Comparison of ENCODE assay signal across 24 cellular contexts in genomic region chr3:140541975-140542653, GRCh38.
A peak's percentile ranks its signal among the peaks of the same experiment; 100 is the strongest.
DNase-seq lines count a peak whose midpoint lies in the region; ATAC-seq, FAIRE-seq and TF ChIP-seq lines count a peak whose summit lies in the region.
"Had no signal": no experiment of that assay in that cellular context is flagged by ENCODE, and none has a peak within 500 bp of the region (broad histone marks: within the 10 kb centered on the region; RNA-seq: fewer than 3 reads in every experiment).

No MANE protein-coding gene starts in this region.

- H4K20me1 ChIP-seq in PC-3 (ENCODE audit: low read length) = no peaks in the 10 kb centered on the region
- no peaks in the 10 kb centered on the region for H4K20me1 ChIP-seq in keratinocyte (ENCODE audit: control insufficient read depth, extremely low read depth, insufficient read depth, low read length)
- H4K20me1 ChIP-seq: BLaER1 treated with 17β-estradiol and CSF1 and Interleukin-3, amounts not matched to agents 10 nM and 100 nM had no signal

- dilution Hi-C loops in keratinocyte (cut with MboI; ENCODE audit: extremely low pct_ligation_motif_present, low sequenced_read_pairs) = no loop called here

- no peak overlapping the region for H3K4me2 ChIP-seq in PC-3 (ENCODE audit: low read length)
- H3K4me2 ChIP-seq in keratinocyte (ENCODE audit: control insufficient read depth, extremely low read depth, insufficient read depth, low read depth, low read length) = no peak overlapping the region
- H3K4me2 ChIP-seq: A549; BLaER1 treated with 17β-estradiol and CSF1 and Interleukin-3, amounts not matched to agents 10 nM and 100 nM; GM23338 had no signal

- FAIRE-seq in keratinocyte (lab: Jason Lieb, UNC) = no peak
- FAIRE-seq: A549, GM12891, GM18507 had no signal

- H2AFZ ChIP-seq in PC-3 (ENCODE audit: low read length) (no peak overlapping the region), keratinocyte (ENCODE audit: control insufficient read depth, low read length) (no peak overlapping the region)
- H2AFZ ChIP-seq: GM23338 had no signal

- H3K27me3 ChIP-seq in PC-3 (ENCODE audit: low read length) (no peaks in the 10 kb centered on the region), RWPE2 (ENCODE audit: insufficient read depth, poor library complexity, severe bottlenecking) (no peaks in the 10 kb centered on the region), keratinocyte (ENCODE audit: control insufficient read depth, extremely low read depth, insufficient read depth, low read length) (no peaks in the 10 kb centered on the region), gastrocnemius medialis (no peaks in the 10 kb centered on the region)
- H3K27me3 ChIP-seq: BE2C; BLaER1 treated with 17β-estradiol and CSF1 and Interleukin-3, amounts not matched to agents 10 nM and 100 nM had no signal

- H3F3A ChIP-seq in PC-3 (ENCODE audit: low read length, unreplicated experiment) = no peaks in the 10 kb centered on the region

- H3K36me3 ChIP-seq in PC-3 (ENCODE audit: low read depth, low read length) = no peaks in the 10 kb centered on the region
- no peaks in the 10 kb centered on the region for H3K36me3 ChIP-seq in RWPE2 (ENCODE audit: low read depth)
- H3K36me3 ChIP-seq in keratinocyte (ENCODE audit: control insufficient read depth in 2 of 2, extremely low read depth in 1 of 2, insufficient read depth in 2 of 2, low read length in 2 of 2) = no peaks in the 10 kb centered on the region
- H3K36me3 ChIP-seq in gastrocnemius medialis = no peaks in the 10 kb centered on the region
- H3K36me3 ChIP-seq: BE2C; BLaER1 treated with 17β-estradiol and CSF1 and Interleukin-3, amounts not matched to agents 10 nM and 100 nM had no signal

- H3K9me3 ChIP-seq in PC-3 (ENCODE audit: low read length) (no peaks in the 10 kb centered on the region), RWPE2 (ENCODE audit: severe bottlenecking) (no peaks in the 10 kb centered on the region), keratinocyte (ENCODE audit: control insufficient read depth, low read depth, low read length) (no peaks in the 10 kb centered on the region), gastrocnemius medialis (no peaks in the 10 kb centered on the region)
- H3K9me3 ChIP-seq: A549; BE2C; BLaER1 treated with 17β-estradiol and CSF1 and Interleukin-3, amounts not matched to agents 10 nM and 100 nM had no signal

- DNase-seq in PC-3 (peak; percentile 10), RWPE2 (ENCODE audit: low spot score) (no peak), epithelial cell of prostate (ENCODE audit: low read depth, low spot score) (no peak), keratinocyte (ENCODE audit: low read depth, low spot score) (no peak), gastrocnemius medialis (no peak)
- DNase-seq in effector CD8-positive, alpha-beta T cell (lab: John Stamatoyannopoulos, UW) = no peak
- DNase-seq: 8988T; ACHN; AML-193; BE2C; Calu3; CD4-positive, alpha-beta T cell; COR-L47; DMS53; DMS79 treated with DMSO at 0.1 percent for 48 hours; GF-D8; H9 had no signal

- CTCF ChIA-PET in PC-3 (lab: Charles Lee) = no interaction called here

- no peak for TF ChIP-seq POLR2A in gastrocnemius medialis (IDR thresholded peaks at IDR 0.05)

- no peaks in the 10 kb centered on the region for H3K9me1 ChIP-seq in keratinocyte (ENCODE audit: control insufficient read depth, extremely low read depth, insufficient read depth, low read length)

- in situ Hi-C loops in gastrocnemius medialis (cut with MboI; ENCODE audit: low sequenced_read_pairs in 4 of 4) = no loop called here

- no peaks in the 10 kb centered on the region for H3K79me2 ChIP-seq in PC-3 (ENCODE audit: low read length)
- H3K79me2 ChIP-seq in keratinocyte (ENCODE audit: control insufficient read depth, insufficient read depth, low read length) = no peaks in the 10 kb centered on the region

- BruUV-seq in PC-3 (replicated peaks; lab: Mats Ljungman, UMichigan) = no TSS peak

- H3K27ac ChIP-seq in PC-3 (ENCODE audit: low read length) = no peak overlapping the region
- peak overlapping the region; percentile 80 for H3K27ac ChIP-seq in RWPE2 (ENCODE audit: poor library complexity, severe bottlenecking)
- H3K27ac ChIP-seq in epithelial cell of prostate = peak overlapping the region; percentile 32
- H3K27ac ChIP-seq in keratinocyte (ENCODE audit: control insufficient read depth, insufficient read depth, low read length) = peak overlapping the region; percentile 17
- no peak overlapping the region for H3K27ac ChIP-seq in gastrocnemius medialis
- H3K27ac ChIP-seq: A549; BLaER1 treated with 17β-estradiol and CSF1 and Interleukin-3, amounts not matched to agents 10 nM and 100 nM had no signal

- ATAC-seq in PC-3 (no peak), RWPE2 (ENCODE audit: low read depth) (peak; percentile 75), HG03354 (IDR thresholded peaks at IDR 0.05; ENCODE audit: poor library complexity, severe bottlenecking, unreplicated experiment) (no peak), gastrocnemius medialis (no peak)
- ATAC-seq: A549, GM23338, HCT116 had no signal

- intact Hi-C loops in PC-3 (cut with micrococcal nuclease) (no loop called here), gastrocnemius medialis (cut with DNase I; ENCODE audit: low total_unique reads) (no loop called here)

- POLR2A ChIA-PET in PC-3 (lab: Charles Lee; ENCODE audit: unreplicated experiment) = no interaction called here

- H3K4me1 ChIP-seq in PC-3 (ENCODE audit: insufficient read depth, low read length) = peaks cover 3% of the 10 kb centered on the region; the same call in 1 of the 2 replicates
- H3K4me1 ChIP-seq in RWPE2 (ENCODE audit: insufficient read depth, poor library complexity, severe bottlenecking) = peaks cover 13% of the 10 kb centered on the region
- H3K4me1 ChIP-seq in keratinocyte (ENCODE audit: control insufficient read depth, extremely low read depth, insufficient read depth, low read length) = peaks cover 15% of the 10 kb centered on the region
- no peaks in the 10 kb centered on the region for H3K4me1 ChIP-seq in gastrocnemius medialis
- H3K4me1 ChIP-seq: A549; BE2C; BLaER1 treated with 17β-estradiol and CSF1 and Interleukin-3, amounts not matched to agents 10 nM and 100 nM had no signal

- no peaks in the 10 kb centered on the region for H3K9me2 ChIP-seq in PC-3 (replicated peaks; ENCODE audit: low read length)

- H3K4me3 ChIP-seq in PC-3 (ENCODE audit: low read length) (no peak overlapping the region), RWPE2 (ENCODE audit: severe bottlenecking) (no peak overlapping the region), keratinocyte (ENCODE audit: control insufficient read depth in 2 of 3, extremely low read depth in 1 of 3, insufficient read depth in 2 of 3, low read depth in 1 of 3, low read length in 3 of 3) (no peak overlapping the region), gastrocnemius medialis (no peak overlapping the region)
- H3K4me3 ChIP-seq: A549; BLaER1 treated with 17β-estradiol and CSF1 and Interleukin-3, amounts not matched to agents 10 nM and 100 nM; GM23338 had no signal

- H3K9ac ChIP-seq in PC-3 (ENCODE audit: low read length) = no peak overlapping the region
- H3K9ac ChIP-seq in keratinocyte (ENCODE audit: control insufficient read depth, extremely low read depth, insufficient read depth, low read length) = no peak overlapping the region
- H3K9ac ChIP-seq: BLaER1 treated with 17β-estradiol and CSF1 and Interleukin-3, amounts not matched to agents 10 nM and 100 nM had no signal

- TF ChIP-seq CTCF in PC-3 (conservative IDR thresholded peaks at IDR 0.05; ENCODE audit: low read depth, low read length) (no peak), RWPE2 (IDR thresholded peaks at IDR 0.05; ENCODE audit: poor library complexity, severe bottlenecking) (no peak), keratinocyte (optimal IDR thresholded peaks at IDR 0.05 in 1 of 3, IDR thresholded peaks at IDR 0.05 in 1 of 3, conservative IDR thresholded peaks at IDR 0.05 in 1 of 3; ENCODE audit: extremely low read depth in 1 of 3, insufficient read depth in 2 of 3, low read length in 3 of 3) (no peak), gastrocnemius medialis (IDR thresholded peaks at IDR 0.05 in 4 of 5, conservative IDR thresholded peaks at IDR 0.05 in 1 of 5) (no peak)

Comparison
In these comparisons a context has a peak if more than half of its experiments do, and no peak if none do; other contexts are left out.
1. H3K27ac ChIP-seq: peak in RWPE2 (single experiment), epithelial cell of prostate (single experiment) and keratinocyte (single experiment); none in PC-3 (single experiment) and gastrocnemius medialis (0 of 4).